13 cellular contexts compared by ENCODE assay signal in the genomic region with DNA sequence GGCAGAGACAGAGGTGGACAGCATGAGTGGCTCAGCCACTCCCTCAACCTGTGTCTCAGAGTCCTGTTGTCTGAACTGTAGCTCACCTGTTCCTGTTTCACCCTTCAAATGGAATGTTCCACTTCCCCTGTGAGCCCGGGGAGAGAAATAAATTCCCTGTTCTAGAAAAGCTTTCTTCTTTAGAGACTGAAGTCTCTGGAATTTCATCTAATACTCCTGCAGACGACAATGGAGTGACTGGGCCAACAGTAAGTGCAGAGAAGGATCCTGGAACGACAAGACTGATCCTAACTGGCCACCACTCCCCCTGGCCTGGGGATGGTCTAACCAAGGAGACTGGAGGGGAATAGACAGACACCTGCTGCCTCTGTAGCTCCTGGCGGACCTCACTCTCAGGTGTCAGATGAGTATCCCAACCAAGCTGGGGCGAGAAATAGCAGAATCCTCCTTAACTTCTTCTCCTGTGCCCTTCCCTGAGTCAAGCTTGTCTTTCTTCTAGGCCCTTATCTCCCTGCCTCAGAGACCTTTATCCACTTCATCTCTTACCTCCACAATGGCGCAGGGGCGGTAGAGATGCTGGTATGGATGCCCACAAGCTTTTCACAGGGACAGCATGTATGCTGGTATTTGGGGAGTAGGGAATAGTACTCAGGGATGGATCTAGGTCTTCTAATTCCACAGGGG. TPM values are rescaled to one million over a fixed set of nuclear protein-coding genes. Genes with fewer than 3 reads are reported as not detected.
DNase-seq lines count a peak whose midpoint lies in the region; ATAC-seq and TF ChIP-seq lines count a peak whose summit lies in the region.
"Had no signal": no experiment of that assay in that cellular context is flagged by ENCODE, and none has a peak within 500 bp of the region (broad histone marks: within the 10 kb centered on the region; RNA-seq: fewer than 3 reads in every experiment).

No MANE protein-coding gene starts in this region.

- H3F3A ChIP-seq in PC-3 (ENCODE audit: low read length, unreplicated experiment) = no peaks in the 10 kb centered on the region

- CTCF ChIA-PET in Caco-2 (lab: Charles Lee) = interaction anchor here (0.6 to 1.3 kb wide), 3 partner anchors 9 to 84 kb away, joined by 3 to 6 read pairs (median 4); no protein-coding TSS in a partner anchor
- CTCF ChIA-PET in PC-3 (lab: Charles Lee) = no interaction called here

- no peak for ATAC-seq in PC-3
- ATAC-seq in left lung = peak; percentile 89
- no peak for ATAC-seq in HG02642 (IDR thresholded peaks at IDR 0.05; ENCODE audit: poor library complexity, unreplicated experiment)
- ATAC-seq in HG02588 (IDR thresholded peaks at IDR 0.05; ENCODE audit: unreplicated experiment) = no peak

- no peak overlapping the region for H3K27ac ChIP-seq in PC-3 (ENCODE audit: low read length)
- no peak overlapping the region for H3K27ac ChIP-seq in left lung
- no peak overlapping the region for H3K27ac ChIP-seq in right atrium auricular region
- H3K27ac ChIP-seq in dorsolateral prefrontal cortex = peak overlapping the region in 11 of 59 donors; percentile 3 to 76 (median 29)

- peaks cover 81% of the 10 kb centered on the region for H3K79me2 ChIP-seq in PC-3 (ENCODE audit: low read length)

- H3K4me1 ChIP-seq in Caco-2 (peaks cover 55% of the 10 kb centered on the region), PC-3 (ENCODE audit: insufficient read depth, low read length) (peaks cover 16% of the 10 kb centered on the region), left lung (no peaks in the 10 kb centered on the region), right atrium auricular region (peaks cover 0 to 32% of the 10 kb centered on the region in 2 donors)

- peak overlapping the region; percentile 31 for H3K4me3 ChIP-seq in Caco-2 (ENCODE audit: low read depth, low read length)
- H3K4me3 ChIP-seq in PC-3 (ENCODE audit: low read length) = no peak overlapping the region
- H3K4me3 ChIP-seq in left lung = no peak overlapping the region
- no peak overlapping the region for H3K4me3 ChIP-seq in right atrium auricular region
- H3K4me3 ChIP-seq in dorsolateral prefrontal cortex = no peak overlapping the region
- H3K4me3 ChIP-seq: SJCRH30 had no signal

- H2AFZ ChIP-seq in PC-3 (ENCODE audit: low read length) = no peak overlapping the region

- H3K36me3 ChIP-seq in Caco-2 (ENCODE audit: control insufficient read depth, insufficient read depth, low read length) (no peaks in the 10 kb centered on the region), PC-3 (ENCODE audit: low read depth, low read length) (peaks cover 7% of the 10 kb centered on the region; the same call in 1 of the 2 replicates), left lung (no peaks in the 10 kb centered on the region), right atrium auricular region (no peaks in the 10 kb centered on the region)
- H3K36me3 ChIP-seq: SJCRH30 had no signal

- peak overlapping the region; percentile 65 for H3K27ac Mint-ChIP-seq in Caco-2 (ENCODE audit: unreplicated experiment)

- intact Hi-C loops in Caco-2 (cut with micrococcal nuclease; ENCODE audit: unreplicated experiment) = no loop called here
- intact Hi-C loops in PC-3 (cut with micrococcal nuclease) = no loop called here
- intact Hi-C loops in left lung (cut with DNase I) = no loop called here
- intact Hi-C loops in dorsolateral prefrontal cortex (cut with DNase I) = no loop called here

- no peaks in the 10 kb centered on the region for H3K9me2 ChIP-seq in PC-3 (replicated peaks; ENCODE audit: low read length)

- no peaks in the 10 kb centered on the region for H3K9me3 Mint-ChIP-seq in Caco-2 (ENCODE audit: unreplicated experiment)
- H3K9me3 Mint-ChIP-seq: CD8-positive, alpha-beta memory T cell had no signal

- TF ChIP-seq CTCF in Caco-2 (IDR thresholded peaks at IDR 0.05; ENCODE audit: insufficient read depth in 1 of 2, low read depth in 1 of 2, low read length in 1 of 2, severe bottlenecking in 1 of 2, unreplicated experiment in 1 of 2) (no peak), PC-3 (conservative IDR thresholded peaks at IDR 0.05; ENCODE audit: low read depth, low read length) (no peak), left lung (IDR thresholded peaks at IDR 0.05) (no peak), right atrium auricular region (IDR thresholded peaks at IDR 0.05) (no peak), dorsolateral prefrontal cortex (IDR thresholded peaks at IDR 0.05 in 54 of 56, conservative IDR thresholded peaks at IDR 0.05 in 2 of 56; ENCODE audit: low read depth in 1 of 56, partially characterized antibody in 56 of 56) (no peak)

- BruUV-seq in Caco-2 (replicated peaks; lab: Mats Ljungman, UMichigan) = no TSS peak
- no TSS peak for BruUV-seq in PC-3 (replicated peaks; lab: Mats Ljungman, UMichigan)

- H3K9me3 ChIP-seq in Caco-2 (no peaks in the 10 kb centered on the region), PC-3 (ENCODE audit: low read length) (no peaks in the 10 kb centered on the region), left lung (no peaks in the 10 kb centered on the region), right atrium auricular region (no peaks in the 10 kb centered on the region)
- H3K9me3 ChIP-seq: SJCRH30 had no signal

- H3K27me3 ChIP-seq in Caco-2 (replicated peaks; ENCODE audit: control insufficient read depth, insufficient read depth, low read length) = no peaks in the 10 kb centered on the region
- no peaks in the 10 kb centered on the region for H3K27me3 ChIP-seq in PC-3 (ENCODE audit: low read length)
- H3K27me3 ChIP-seq in left lung = peaks cover 0 to 7% of the 10 kb centered on the region in 2 donors
- no peaks in the 10 kb centered on the region for H3K27me3 ChIP-seq in right atrium auricular region
- H3K27me3 ChIP-seq in dorsolateral prefrontal cortex = no peaks in the 10 kb centered on the region
- H3K27me3 ChIP-seq: SJCRH30 had no signal

- H4K20me1 ChIP-seq in PC-3 (ENCODE audit: low read length) = 0 out of 2 replicates have a peak, but pooled peaks cover 2% of the 10 kb centered on the region

- peaks cover 44% of the 10 kb centered on the region for H3K4me1 Mint-ChIP-seq in Caco-2 (ENCODE audit: low read depth, unreplicated experiment)
- H3K4me1 Mint-ChIP-seq: CD8-positive, alpha-beta memory T cell had no signal

- no peaks in the 10 kb centered on the region for H3K27me3 Mint-ChIP-seq in Caco-2 (ENCODE audit: insufficient read depth, unreplicated experiment)

- peak overlapping the region; percentile 44 for H3K4me3 Mint-ChIP-seq in Caco-2 (ENCODE audit: unreplicated experiment)
- H3K4me3 Mint-ChIP-seq: CD8-positive, alpha-beta memory T cell had no signal

- no peak overlapping the region for H3K4me2 ChIP-seq in PC-3 (ENCODE audit: low read length)

- POLR2A ChIA-PET in Caco-2 (lab: Charles Lee) (interaction anchor here (0.6 kb wide), 1 partner anchor 14 kb away, joined by 3 read pairs; no protein-coding TSS in a partner anchor), PC-3 (lab: Charles Lee; ENCODE audit: unreplicated experiment) (no interaction called here)

- no peak overlapping the region for H3K9ac ChIP-seq in PC-3 (ENCODE audit: low read length)

- DNase-seq in Caco-2 = peak; percentile 50 to 62
- peak; percentile 94 to 98 (median 97) for DNase-seq in NCI-H1417 (lab: John Stamatoyannopoulos, UW)
- peak; percentile 31 for DNase-seq in PC-3
- no peak for DNase-seq in left lung
- DNase-seq in right atrium auricular region (ENCODE audit: low spot score) = no peak
- DNase-seq in dorsolateral prefrontal cortex = no peak
- DNase-seq: activated CD4-positive, alpha-beta T cell treated with anti-CD3 and anti-CD28 coated beads for 4 hours; CD8-positive, alpha-beta memory T cell; occipital lobe; stimulated activated CD4-positive, alpha-beta T cell treated with anti-CD3 and anti-CD28 coated beads, Interleukin-2, amount 100 ng/mL, for 48 hours had no signal

- H3K36me3 Mint-ChIP-seq in Caco-2 (ENCODE audit: insufficient read depth, unreplicated experiment) = peaks cover 5% of the 10 kb centered on the region

RNA-seq across cellular contexts. Expression of a gene that starts 45.4 kb away (rescaled TPM):
- total RNA-seq in Caco-2 (2022) = 18.8 and 21.8 TPM in 2 replicates
- 53.8 and 64.3 TPM in 2 replicates for total RNA-seq in PC-3 (2014; rRNA removed)
- total RNA-seq in left lung = 10 to 100 TPM in 1 of 2 donors, 1 to 10 TPM in 1; 5.1 to 14.0 TPM
- 10 to 100 TPM; 18.1 to 25.7 TPM for total RNA-seq in right atrium auricular region
- total RNA-seq in dorsolateral prefrontal cortex = 100 to 1,000 TPM in 47 of 120 experiments, 10 to 100 TPM in 73; 49.5 to 154 (median 97.2) TPM

Comparison
In these comparisons a context has a peak if more than half of its experiments do, and no peak if none do; other contexts are left out.
1. DNase-seq: peak in Caco-2 (2 of 2), NCI-H1417 (3 of 3) and PC-3 (single experiment); none in left lung (0 of 2), right atrium auricular region (single experiment) and dorsolateral prefrontal cortex (0 of 10).